In the genomic region with DNA sequence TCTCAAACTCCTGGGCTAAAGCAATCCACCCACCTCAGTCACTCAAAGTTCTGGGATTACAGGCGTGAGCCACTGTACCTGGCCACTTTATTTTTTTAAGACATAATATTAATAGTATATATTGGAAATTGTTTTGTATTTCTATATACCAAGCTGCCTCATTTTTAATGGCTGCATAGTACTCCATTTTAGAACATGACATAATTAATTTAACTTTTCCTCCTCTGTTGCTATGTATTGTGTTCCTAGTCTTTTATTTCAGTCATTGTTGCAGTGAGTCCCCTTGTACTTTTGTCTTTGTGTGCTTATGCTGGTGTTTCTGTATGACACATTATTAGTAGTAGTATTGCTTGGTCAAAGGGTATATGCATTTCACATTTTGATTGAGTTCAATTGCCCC, we compare ENCODE assay signal across 17 cellular contexts.
A peak's percentile ranks its signal among the peaks of the same experiment; 100 is the strongest.
DNase-seq lines count a peak whose midpoint lies in the region; ATAC-seq and TF ChIP-seq lines count a peak whose summit lies in the region.
"Had no signal": no experiment of that assay in that cellular context is flagged by ENCODE, and none has a peak within 500 bp of the region (broad histone marks: within the 10 kb centered on the region; RNA-seq: fewer than 3 reads in every experiment).

No MANE protein-coding gene starts in this region.

- intact Hi-C loops in activated CD4-positive, alpha-beta T cell treated with anti-CD3 and anti-CD28 coated beads for 36 hours (cut with DNase I, micrococcal nuclease), result loop anchor here (2.0 to 5.0 kb wide), 5 partner anchors 17 to 667 kb away; no protein-coding TSS in a partner anchor
- intact Hi-C loops in PC-3 (cut with micrococcal nuclease) (no loop called here), ascending aorta (cut with DNase I) (loop anchor here (2.0 to 5.0 kb wide), 2 partner anchors 271 to 302 kb away; a partner anchor contains a TSS)

- no peaks in the 10 kb centered on the region for H3K27me3 Mint-ChIP-seq in activated CD4-positive, alpha-beta T cell treated with anti-CD3 and anti-CD28 coated beads for 36 hours
- no peaks in the 10 kb centered on the region for H3K27me3 Mint-ChIP-seq in activated CD4-positive, alpha-beta T cell treated with anti-CD3 and anti-CD28 coated beads, Interleukin-2, amount 10 ng/mL, durations not matched to agents 7 days and 5 days
- H3K27me3 Mint-ChIP-seq in CD4-positive, CD25-positive, alpha-beta regulatory T cell, result no peaks in the 10 kb centered on the region
- no peaks in the 10 kb centered on the region for H3K27me3 Mint-ChIP-seq in activated naive CD8-positive, alpha-beta T cell treated with anti-CD3 and anti-CD28 coated beads, Interleukin-2, amount 50 U/mL, for 24 hours

- H3K9me2 ChIP-seq in PC-3 (replicated peaks; ENCODE audit: low read length), result no peaks in the 10 kb centered on the region

- peaks cover 5% of the 10 kb centered on the region for H3K9me3 Mint-ChIP-seq in activated CD4-positive, alpha-beta T cell treated with anti-CD3 and anti-CD28 coated beads for 36 hours (ENCODE audit: low read depth)
- H3K9me3 Mint-ChIP-seq in activated CD4-positive, alpha-beta T cell treated with anti-CD3 and anti-CD28 coated beads, Interleukin-2, amount 10 ng/mL, durations not matched to agents 7 days and 5 days, result peaks cover 3% of the 10 kb centered on the region
- H3K9me3 Mint-ChIP-seq in CD4-positive, CD25-positive, alpha-beta regulatory T cell, result peaks cover 0 to 8% (median 2%) of the 10 kb centered on the region in 7 donors
- H3K9me3 Mint-ChIP-seq in activated naive CD8-positive, alpha-beta T cell treated with anti-CD3 and anti-CD28 coated beads, Interleukin-2, amount 50 U/mL, for 24 hours, result no peaks in the 10 kb centered on the region

- H3K36me3 ChIP-seq in CD4-positive, CD25-positive, alpha-beta regulatory T cell (ENCODE audit: control insufficient read depth, insufficient read depth, low read length), result peaks cover 87% of the 10 kb centered on the region
- H3K36me3 ChIP-seq in PC-3 (ENCODE audit: low read depth, low read length) (0 out of 2 replicates have a peak, but pooled peaks cover 7% of the 10 kb centered on the region), ascending aorta (no peaks in the 10 kb centered on the region)
- H3K36me3 ChIP-seq: Peyer's patch had no signal

- peaks cover 78% of the 10 kb centered on the region for H3K4me1 Mint-ChIP-seq in activated CD4-positive, alpha-beta T cell treated with anti-CD3 and anti-CD28 coated beads for 36 hours
- peaks cover 84% of the 10 kb centered on the region for H3K4me1 Mint-ChIP-seq in activated CD4-positive, alpha-beta T cell treated with anti-CD3 and anti-CD28 coated beads, Interleukin-2, amount 10 ng/mL, durations not matched to agents 7 days and 5 days
- peaks cover 33 to 85% (median 58%) of the 10 kb centered on the region in 4 donors for H3K4me1 Mint-ChIP-seq in CD4-positive, CD25-positive, alpha-beta regulatory T cell
- peaks cover 86% of the 10 kb centered on the region for H3K4me1 Mint-ChIP-seq in activated naive CD8-positive, alpha-beta T cell treated with anti-CD3 and anti-CD28 coated beads, Interleukin-2, amount 50 U/mL, for 24 hours

- peaks cover 25% of the 10 kb centered on the region for H3K4me1 ChIP-seq in CD4-positive, CD25-positive, alpha-beta regulatory T cell (ENCODE audit: control insufficient read depth, insufficient read depth, low read length, poor library complexity, severe bottlenecking)
- H3K4me1 ChIP-seq in PC-3 (ENCODE audit: insufficient read depth, low read length) (peaks cover 34% of the 10 kb centered on the region), ascending aorta (no peaks in the 10 kb centered on the region)

- no peak overlapping the region for H3K9ac ChIP-seq in PC-3 (ENCODE audit: low read length)

- no TSS peak for BruUV-seq in PC-3 (replicated peaks; lab: Mats Ljungman, UMichigan)

- no peaks in the 10 kb centered on the region for H3K27me3 ChIP-seq in CD4-positive, CD25-positive, alpha-beta regulatory T cell (ENCODE audit: control insufficient read depth, insufficient read depth, low read length)
- H3K27me3 ChIP-seq in PC-3 (ENCODE audit: low read length) (no peaks in the 10 kb centered on the region), ascending aorta (no peaks in the 10 kb centered on the region)
- H3K27me3 ChIP-seq: BLaER1 treated with 17β-estradiol and CSF1 and Interleukin-3, amounts not matched to agents 10 nM and 100 nM; Peyer's patch had no signal

- H3K79me2 ChIP-seq in PC-3 (ENCODE audit: low read length), result no peaks in the 10 kb centered on the region; the same call in 1 of the 2 replicates

- no peak for ATAC-seq in activated CD4-positive, alpha-beta T cell treated with anti-CD3 and anti-CD28 coated beads for 36 hours
- no peak for ATAC-seq in CD4-positive, CD25-positive, alpha-beta regulatory T cell (ENCODE audit: low read depth in 2 of 2)
- ATAC-seq in PC-3, result no peak
- ATAC-seq in activated naive CD8-positive, alpha-beta T cell treated with anti-CD3 and anti-CD28 coated beads, Interleukin-2, amount 50 U/mL, for 24 hours, result no peak

- POLR2A ChIA-PET in activated CD4-positive, alpha-beta T cell treated with anti-CD3 and anti-CD28 coated beads for 36 hours (lab: Charles Lee), result no interaction called here
- POLR2A ChIA-PET in activated CD4-positive, alpha-beta T cell treated with anti-CD3 and anti-CD28 coated beads, Interleukin-2, amount 10 ng/mL, durations not matched to agents 7 days and 5 days (lab: Charles Lee), result no interaction called here
- POLR2A ChIA-PET in PC-3 (lab: Charles Lee; ENCODE audit: unreplicated experiment), result no interaction called here

- H3K36me3 Mint-ChIP-seq in activated CD4-positive, alpha-beta T cell treated with anti-CD3 and anti-CD28 coated beads for 36 hours (ENCODE audit: low read depth), result peaks cover 71% of the 10 kb centered on the region
- H3K36me3 Mint-ChIP-seq in activated CD4-positive, alpha-beta T cell treated with anti-CD3 and anti-CD28 coated beads, Interleukin-2, amount 10 ng/mL, durations not matched to agents 7 days and 5 days (ENCODE audit: low read depth), result peaks cover 92% of the 10 kb centered on the region
- H3K36me3 Mint-ChIP-seq in CD4-positive, CD25-positive, alpha-beta regulatory T cell, result peaks cover 71% of the 10 kb centered on the region
- H3K36me3 Mint-ChIP-seq in activated naive CD8-positive, alpha-beta T cell treated with anti-CD3 and anti-CD28 coated beads, Interleukin-2, amount 50 U/mL, for 24 hours (ENCODE audit: low read depth), result peaks cover 90% of the 10 kb centered on the region

- H3K27ac Mint-ChIP-seq in activated CD4-positive, alpha-beta T cell treated with anti-CD3 and anti-CD28 coated beads for 36 hours, result peak overlapping the region; percentile 15
- H3K27ac Mint-ChIP-seq in activated CD4-positive, alpha-beta T cell treated with anti-CD3 and anti-CD28 coated beads, Interleukin-2, amount 10 ng/mL, durations not matched to agents 7 days and 5 days, result no peak overlapping the region
- H3K27ac Mint-ChIP-seq in CD4-positive, CD25-positive, alpha-beta regulatory T cell, result peak overlapping the region; percentile 52 to 93 (median 91)
- peak overlapping the region; percentile 97 for H3K27ac Mint-ChIP-seq in activated naive CD8-positive, alpha-beta T cell treated with anti-CD3 and anti-CD28 coated beads, Interleukin-2, amount 50 U/mL, for 24 hours

- H3K4me3 Mint-ChIP-seq in activated CD4-positive, alpha-beta T cell treated with anti-CD3 and anti-CD28 coated beads for 36 hours, result no peak overlapping the region
- H3K4me3 Mint-ChIP-seq in activated CD4-positive, alpha-beta T cell treated with anti-CD3 and anti-CD28 coated beads, Interleukin-2, amount 10 ng/mL, durations not matched to agents 7 days and 5 days, result no peak overlapping the region
- H3K4me3 Mint-ChIP-seq in CD4-positive, CD25-positive, alpha-beta regulatory T cell, result peak overlapping the region in 1 of 4 donors; percentile 0
- H3K4me3 Mint-ChIP-seq in activated naive CD8-positive, alpha-beta T cell treated with anti-CD3 and anti-CD28 coated beads, Interleukin-2, amount 50 U/mL, for 24 hours, result no peak overlapping the region

- no peak for DNase-seq in activated CD4-positive, alpha-beta T cell treated with anti-CD3 and anti-CD28 coated beads for 36 hours
- no peak for DNase-seq in activated CD4-positive, alpha-beta T cell treated with anti-CD3 and anti-CD28 coated beads, Interleukin-2, amount 10 ng/mL, durations not matched to agents 7 days and 5 days
- no peak for DNase-seq in CD4-positive, CD25-positive, alpha-beta regulatory T cell
- DNase-seq in PC-3, result peak; percentile 27
- no peak for DNase-seq in activated naive CD8-positive, alpha-beta T cell treated with anti-CD3 and anti-CD28 coated beads, Interleukin-2, amount 50 U/mL, for 24 hours
- no peak for DNase-seq in putamen (ENCODE audit: low spot score)
- no peak for DNase-seq in iPS-NIHi7 (ENCODE audit: extremely low spot score)
- DNase-seq in ascending aorta (ENCODE audit: low spot score in 2 of 2), result no peak
- DNase-seq: DMS79 treated with DMSO at 0.1 percent for 48 hours, GDM1, HCEC 1CT, NCI-H1417, NCI-H2029, NCI-H2171 treated with DMSO at 0.1 percent for 48 hours, NCI-H510A, Peyer's patch had no signal

- H3K4me3 ChIP-seq in CD4-positive, CD25-positive, alpha-beta regulatory T cell (ENCODE audit: low read depth, low read length), result no peak overlapping the region
- no peak overlapping the region for H3K4me3 ChIP-seq in PC-3 (ENCODE audit: low read length)
- H3K4me3 ChIP-seq in ascending aorta, result no peak overlapping the region
- H3K4me3 ChIP-seq: BLaER1 treated with 17β-estradiol and CSF1 and Interleukin-3, amounts not matched to agents 10 nM and 100 nM; Peyer's patch had no signal

- H3K27ac ChIP-seq in CD4-positive, CD25-positive, alpha-beta regulatory T cell (ENCODE audit: insufficient read depth, low read length, poor library complexity, severe bottlenecking), result peak overlapping the region; percentile 69
- no peak overlapping the region for H3K27ac ChIP-seq in PC-3 (ENCODE audit: low read length)
- H3K27ac ChIP-seq in ascending aorta, result no peak overlapping the region
- H3K27ac ChIP-seq: Peyer's patch had no signal

- CTCF ChIA-PET in activated CD4-positive, alpha-beta T cell treated with anti-CD3 and anti-CD28 coated beads for 36 hours (lab: Charles Lee), result interaction anchor here (0.6 to 3.4 kb wide), 14 partner anchors 8 to 377 kb away, joined by 3 to 41 read pairs (median 4); no protein-coding TSS in a partner anchor
- CTCF ChIA-PET in activated CD4-positive, alpha-beta T cell treated with anti-CD3 and anti-CD28 coated beads, Interleukin-2, amount 10 ng/mL, durations not matched to agents 7 days and 5 days (lab: Charles Lee), result interaction anchor here (1.0 to 1.1 kb wide), 2 partner anchors 17 to 269 kb away, joined by 3 read pairs; no protein-coding TSS in a partner anchor
- CTCF ChIA-PET in PC-3 (lab: Charles Lee), result no interaction called here

- H3F3A ChIP-seq in PC-3 (ENCODE audit: low read length, unreplicated experiment), result no peaks in the 10 kb centered on the region

- no peaks in the 10 kb centered on the region for H3K9me3 ChIP-seq in CD4-positive, CD25-positive, alpha-beta regulatory T cell (ENCODE audit: control insufficient read depth in 2 of 2, low read length in 2 of 2)
- no peaks in the 10 kb centered on the region for H3K9me3 ChIP-seq in PC-3 (ENCODE audit: low read length)
- no peaks in the 10 kb centered on the region for H3K9me3 ChIP-seq in ascending aorta
- H3K9me3 ChIP-seq: Peyer's patch had no signal

- TF ChIP-seq CTCF in PC-3 (conservative IDR thresholded peaks at IDR 0.05; ENCODE audit: low read depth, low read length), result no peak
- TF ChIP-seq CTCF in ascending aorta (IDR thresholded peaks at IDR 0.05), result no peak

- no peak overlapping the region for H3K4me2 ChIP-seq in PC-3 (ENCODE audit: low read length)
- H3K4me2 ChIP-seq: BLaER1 treated with 17β-estradiol and CSF1 and Interleukin-3, amounts not matched to agents 10 nM and 100 nM had no signal

- H2AFZ ChIP-seq in PC-3 (ENCODE audit: low read length), result no peak overlapping the region

- no peaks in the 10 kb centered on the region for H4K20me1 ChIP-seq in PC-3 (ENCODE audit: low read length)
- H4K20me1 ChIP-seq: BLaER1 treated with 17β-estradiol and CSF1 and Interleukin-3, amounts not matched to agents 10 nM and 100 nM had no signal
